Comparison of ENCODE assay signal across 24 cellular contexts in genomic region chr6:113205563-113205962, GRCh38.
"Had no signal": no experiment of that assay in that cellular context is flagged by ENCODE, and none has a peak within 500 bp of the region (broad histone marks: within the 10 kb centered on the region; RNA-seq: fewer than 3 reads in every experiment).

No MANE protein-coding gene starts in this region.

- H3K27ac ChIP-seq: brain microvascular endothelial cell, cardiac muscle cell, SK-N-MC had no signal

- H3K36me3 ChIP-seq: brain microvascular endothelial cell, cardiac muscle cell had no signal

- H3K36me3 Mint-ChIP-seq: activated naive CD8-positive, alpha-beta T cell; WTC11 had no signal

- ATAC-seq: activated T-cell treated with anti-CD3 and anti-CD28 coated beads, Interleukin-2, amount 50 U/mL, for 4 hours; WTC11 had no signal

- H3K4me3 ChIP-seq: cardiac muscle cell, SK-N-MC had no signal

- H3K4me3 Mint-ChIP-seq: activated naive CD4-positive, alpha-beta T cell treated with anti-CD3 and anti-CD28 coated beads for 36 hours; activated naive CD8-positive, alpha-beta T cell; activated T-cell treated with anti-CD3 and anti-CD28 coated beads, Interleukin-2, amount 50 U/mL, for 4 hours; T-helper 2 cell treated with Interferon-gamma antibody and Interleukin-4, amounts not matched to agents 5 μg/mL and 100 μg/mL, for 36 hours; WTC11 had no signal

- H3K27me3 ChIP-seq: brain microvascular endothelial cell, cardiac muscle cell had no signal

- H3K27ac Mint-ChIP-seq: activated naive CD4-positive, alpha-beta T cell treated with anti-CD3 and anti-CD28 coated beads for 36 hours; activated naive CD8-positive, alpha-beta T cell; T-helper 2 cell treated with Interferon-gamma antibody and Interleukin-4, amounts not matched to agents 5 μg/mL and 100 μg/mL, for 36 hours; WTC11 had no signal

- H3K9me3 Mint-ChIP-seq: activated naive CD4-positive, alpha-beta T cell treated with anti-CD3 and anti-CD28 coated beads for 36 hours; activated T-cell treated with anti-CD3 and anti-CD28 coated beads, Interleukin-2, amount 50 U/mL, for 4 hours; T-helper 2 cell treated with Interferon-gamma antibody and Interleukin-4, amounts not matched to agents 5 μg/mL and 100 μg/mL, for 36 hours; WTC11 had no signal

- DNase-seq: activated CD4-positive, alpha-beta T cell treated with anti-CD3 and anti-CD28 coated beads for 48 hours; activated CD4-positive, alpha-beta T cell treated with anti-CD3 and anti-CD28 coated beads, Interleukin-2, amount 50 U/mL, for 4 hours; activated CD4-positive, CD25-positive, alpha-beta regulatory T cell treated with anti-CD3 and anti-CD28 coated beads, Interleukin-2, amount 50 U/mL, for 72 hours; activated gamma-delta T cell; activated naive CD4-positive, alpha-beta T cell treated with anti-CD3 and anti-CD28 coated beads for 36 hours; activated T-cell treated with anti-CD3 and anti-CD28 coated beads, Interleukin-2, amount 50 U/mL, for 4 hours; amygdala; brain microvascular endothelial cell; KG1; NCI-H1092; NCI-H1417; NCI-H1930; NCI-H2107; NCI-H2171 treated with DMSO at 0.1 percent for 48 hours; NCI-H226; NCI-H526 treated with DMSO at 0.1 percent for 48 hours; NCI-H82; SIG-M5; SW 1271 had no signal

- H3K27me3 Mint-ChIP-seq: activated naive CD8-positive, alpha-beta T cell had no signal
